ENCODE assay signal across 8 cellular contexts in genomic region chr17:57954421-57955182, GRCh38. TPM values are rescaled to one million over a fixed set of nuclear protein-coding genes. Genes with fewer than 3 reads are reported as not detected.
DNase-seq lines count a peak whose midpoint lies in the region; ATAC-seq, FAIRE-seq and TF ChIP-seq lines count a peak whose summit lies in the region.

No MANE protein-coding gene starts in this region.

- H3K4me1 ChIP-seq in pancreas = peaks cover 0 to 9% (median 0%) of the 10 kb centered on the region in 3 donors

- TF ChIP-seq CTCF in pancreas (IDR thresholded peaks at IDR 0.05) = no peak

- 1% methylated on average over 24 to 77 of the region's 84 CpGs for WGBS in adipose tissue, 3 donors
- WGBS in pancreas, 2 donors = 1% methylated on average over 16 to 82 of the region's 84 CpGs

- ATAC-seq in left cardiac atrium = peak; percentile 78 to 84
- ATAC-seq in pancreas = peak; percentile 57 to 67 (median 64)
- no peak for ATAC-seq in GM18868 (IDR thresholded peaks at IDR 0.05; ENCODE audit: unreplicated experiment)
- no peak for ATAC-seq in GM21717 (IDR thresholded peaks at IDR 0.05; ENCODE audit: unreplicated experiment)

- intact Hi-C loops in left cardiac atrium (cut with DNase I) = loop anchor here in 1 of 2 donors (5.0 kb wide), 1 partner anchor 42 kb away; no protein-coding TSS in a partner anchor
- intact Hi-C loops in pancreas (cut with DNase I) = loop anchor here in 1 of 3 donors (10.0 kb wide), 1 partner anchor 60 kb away; no protein-coding TSS in a partner anchor

- no peak for FAIRE-seq in pancreas (lab: Jason Lieb, UNC)

- H3K27ac ChIP-seq in adipose tissue (ENCODE audit: low read depth, low read length) (peak overlapping the region; percentile 57), pancreas (peak overlapping the region; percentile 82 to 95 (median 93))

- no peaks in the 10 kb centered on the region for H3K36me3 ChIP-seq in pancreas

- H3K9me3 ChIP-seq in pancreas = no peaks in the 10 kb centered on the region

- H3K27me3 ChIP-seq in pancreas = no peaks in the 10 kb centered on the region

- DNase-seq in NCI-H1436 (lab: John Stamatoyannopoulos, UW) = peak; percentile 19
- no peak for DNase-seq in NCI-H1436 treated with DMSO at 0.1 percent for 48 hours (lab: John Stamatoyannopoulos, UW)
- peak; percentile 69 for DNase-seq in NCI-H146 (lab: John Stamatoyannopoulos, UW)
- DNase-seq in left cardiac atrium = peak; percentile 89
- DNase-seq in pancreas = peak; percentile 53 to 82 (median 68)

- peak overlapping the region; percentile 67 to 86 (median 78) for H3K4me3 ChIP-seq in pancreas

RNA-seq across cellular contexts. Expression of gene CUEDC1, which starts 0.6 kb away (rescaled TPM):
- polyA plus RNA-seq in adipose tissue (10 to 100 TPM; 14.6 to 46.2 (median 23.0) TPM), pancreas (10 to 100 TPM; 26.4 to 30.4 TPM)
- total RNA-seq in left cardiac atrium (10 to 100 TPM; 38.3 to 45.5 TPM), pancreas (10 to 100 TPM; 16.5 to 22.5 (median 21.2) TPM)

RNA-seq across cellular contexts. Expression of gene VEZF1, which starts 33.5 kb away (rescaled TPM):
- 10 to 100 TPM; 18.2 to 23.9 (median 20.8) TPM for polyA plus RNA-seq in adipose tissue
- 10 to 100 TPM; 54.1 to 60.9 TPM for total RNA-seq in left cardiac atrium
- total RNA-seq in pancreas = 10 to 100 TPM; 20.1 to 41.6 (median 25.8) TPM
- 10 to 100 TPM; 11.7 to 21.0 TPM for polyA plus RNA-seq in pancreas

RNA-seq across cellular contexts. Expression of gene SRSF1, which starts 52.4 kb away (rescaled TPM):
- polyA plus RNA-seq in adipose tissue (100 to 1,000 TPM in 2 of 3 donors, 10 to 100 TPM in 1; 43.4 to 130 (median 111) TPM), pancreas (10 to 100 TPM; 39.8 to 58.8 TPM)
- total RNA-seq in left cardiac atrium (100 to 1,000 TPM; 113 to 137 TPM), pancreas (10 to 100 TPM; 37.5 to 95.2 (median 77.0) TPM)

Comparison
In these comparisons a context has a peak if more than half of its experiments do, and no peak if none do; other contexts are left out.
1. ATAC-seq: peak in left cardiac atrium (2 of 2) and pancreas (4 of 4); none in GM18868 (single experiment) and GM21717 (single experiment).